8 cellular contexts compared by ENCODE assay signal in genomic region chrX:49165901-49166881, GRCh38. TPM values are rescaled to one million over a fixed set of nuclear protein-coding genes. Genes with fewer than 3 reads are reported as not detected.
A peak's percentile ranks its signal among the peaks of the same experiment; 100 is the strongest.
DNase-seq lines count a peak whose midpoint lies in the region; ATAC-seq and TF ChIP-seq lines count a peak whose summit lies in the region.

No MANE protein-coding gene starts in this region.

- H2AK5ac ChIP-seq in IMR-90 (ENCODE audit: low read depth, low read length) (peak overlapping the region; percentile 33), trophoblast cell (ENCODE audit: low read length) (no peak overlapping the region)

- no peak for TF ChIP-seq EP300 in SK-N-SH (IDR thresholded peaks at IDR 0.05; ENCODE audit: borderline replicate concordance in 1 of 2, low read depth in 1 of 2, low read length in 1 of 2)

- ATAC-seq in GM18873 (IDR thresholded peaks at IDR 0.05; ENCODE audit: low FRiP score, unreplicated experiment) (peak; percentile 41), IMR-90 (ENCODE audit: low read depth) (no peak), Right ventricle myocardium inferior (peak; percentile 43)

- H3K4ac ChIP-seq in IMR-90 (ENCODE audit: low read depth, low read length): peak overlapping the region; percentile 70
- no peak overlapping the region for H3K4ac ChIP-seq in trophoblast cell (ENCODE audit: low read depth, low read length)

- TF ChIP-seq RAD21 in IMR-90 (IDR thresholded peaks at IDR 0.05; ENCODE audit: low read length) (no peak), SK-N-SH (IDR thresholded peaks at IDR 0.05; ENCODE audit: low read length) (no peak)

- H3K27ac ChIP-seq in IMR-90 (ENCODE audit: insufficient read depth, low read length): peak overlapping the region; percentile 91
- H3K27ac ChIP-seq in SK-N-SH (ENCODE audit: low read depth in 2 of 2, low read length in 1 of 2): peak overlapping the region in 1 of 2 experiments; percentile 75; a peak in 1 of 4 replicates
- no peak overlapping the region for H3K27ac ChIP-seq in trophoblast cell (ENCODE audit: low read depth, low read length)
- peak overlapping the region; percentile 96 for H3K27ac ChIP-seq in urinary bladder (ENCODE audit: low read depth)

- in situ Hi-C loops in IMR-90 (cut with MboI; ENCODE audit: low sequenced_read_pairs): no loop called here

- H3K9ac ChIP-seq in IMR-90 (ENCODE audit: low read depth, low read length) (peak overlapping the region; percentile 69), SK-N-SH (no peak overlapping the region), trophoblast cell (ENCODE audit: low read length) (no peak overlapping the region)

- H3K36me3 ChIP-seq in IMR-90 (ENCODE audit: control insufficient read depth, insufficient read depth, low read length) (no peaks in the 10 kb centered on the region), SK-N-SH (replicated peaks in 1 of 2; ENCODE audit: control insufficient read depth in 1 of 2, insufficient read depth in 2 of 2, low read length in 1 of 2) (no peaks in the 10 kb centered on the region), trophoblast cell (ENCODE audit: control insufficient read depth in 1 of 2, insufficient read depth in 2 of 2, low read length in 2 of 2) (peaks cover 0 to 2% of the 10 kb centered on the region in 2 experiments), urinary bladder (ENCODE audit: insufficient read depth) (no peaks in the 10 kb centered on the region)

- H3K18ac ChIP-seq in IMR-90 (ENCODE audit: low read depth, low read length) (peak overlapping the region; percentile 18), trophoblast cell (ENCODE audit: low read length) (no peak overlapping the region)

- H4K8ac ChIP-seq in IMR-90 (ENCODE audit: low read depth in 2 of 2, low read length in 2 of 2): peak overlapping the region; percentile 80 to 89
- peak overlapping the region; percentile 15 for H4K8ac ChIP-seq in trophoblast cell (ENCODE audit: low read depth, low read length)

- H3F3A ChIP-seq in SK-N-SH (replicated peaks; ENCODE audit: insufficient read depth): peaks cover 9% of the 10 kb centered on the region

- peaks cover 31% of the 10 kb centered on the region for H3K4me1 Mint-ChIP-seq in activated naive CD8-positive, alpha-beta T cell treated with anti-CD3 and anti-CD28 coated beads for 36 hours

- peak overlapping the region; percentile 73; the same call in 2 of the 3 replicates for H2BK15ac ChIP-seq in IMR-90 (ENCODE audit: low read depth, low read length)

- TF ChIP-seq POLR2A in IMR-90 (IDR thresholded peaks at IDR 0.05; ENCODE audit: low read depth, low read length): no peak

- H2BK5ac ChIP-seq in IMR-90 (ENCODE audit: low read depth, low read length, poor library complexity, severe bottlenecking): peak overlapping the region; percentile 93
- no peak overlapping the region for H2BK5ac ChIP-seq in trophoblast cell (ENCODE audit: low read depth, low read length, poor library complexity)

- dilution Hi-C loops in IMR-90 (cut with HindIII; ENCODE audit: low sequenced_read_pairs, unreplicated experiment): no loop called here

- H3K4me2 ChIP-seq in IMR-90 (ENCODE audit: low read depth, low read length): peak overlapping the region; percentile 45
- H3K4me2 ChIP-seq in SK-N-SH: peak overlapping the region; percentile 69
- peak overlapping the region; percentile 68 for H3K4me2 ChIP-seq in trophoblast cell (ENCODE audit: low read length)

- H3K36me3 Mint-ChIP-seq in activated naive CD8-positive, alpha-beta T cell treated with anti-CD3 and anti-CD28 coated beads for 36 hours: no peaks in the 10 kb centered on the region

- peak overlapping the region; percentile 77 for H4K12ac ChIP-seq in trophoblast cell (ENCODE audit: low read depth, low read length)

- H3K14ac ChIP-seq in IMR-90 (replicated peaks; ENCODE audit: low read depth, low read length) (peak overlapping the region; percentile 15; the same call in 1 of the 2 replicates), trophoblast cell (ENCODE audit: low read length) (no peak overlapping the region)

- H3K4me3 Mint-ChIP-seq in activated naive CD8-positive, alpha-beta T cell treated with anti-CD3 and anti-CD28 coated beads for 36 hours: peak overlapping the region; percentile 80

- H3K9me3 ChIP-seq in IMR-90 (ENCODE audit: control insufficient read depth, insufficient read depth, low read length) (no peaks in the 10 kb centered on the region; the same call in 1 of the 2 replicates), SK-N-SH (no peaks in the 10 kb centered on the region), trophoblast cell (ENCODE audit: insufficient read depth, low read depth, low read length) (peaks cover 2% of the 10 kb centered on the region)

- no peaks in the 10 kb centered on the region; a peak in 1 of 4 replicates for H3K79me1 ChIP-seq in IMR-90 (ENCODE audit: low read depth in 1 of 2, low read length in 2 of 2)
- H3K79me1 ChIP-seq in trophoblast cell (ENCODE audit: low read length): peaks cover 9% of the 10 kb centered on the region

- no peaks in the 10 kb centered on the region for H3K9me1 ChIP-seq in IMR-90 (ENCODE audit: insufficient read depth, low read length)

- no TSS peak for BruUV-seq in IMR-90 (replicated peaks; lab: Mats Ljungman, UMichigan)

- H3K79me2 ChIP-seq in SK-N-SH (ENCODE audit: insufficient read depth): no peaks in the 10 kb centered on the region
- peaks cover 3% of the 10 kb centered on the region for H3K79me2 ChIP-seq in trophoblast cell (ENCODE audit: control insufficient read depth, insufficient read depth, low read length, poor library complexity)

- H2AFZ ChIP-seq in IMR-90 (replicated peaks; ENCODE audit: low read length, poor library complexity) (peak overlapping the region; percentile 92), SK-N-SH (ENCODE audit: low read depth) (peak overlapping the region; percentile 69; the same call in 1 of the 2 replicates), trophoblast cell (ENCODE audit: insufficient read depth, low read length, poor library complexity) (peak overlapping the region; percentile 39)

- TF ChIP-seq CTCF in IMR-90 (conservative IDR thresholded peaks at IDR 0.05; ENCODE audit: low read depth, low read length): no peak
- TF ChIP-seq CTCF in SK-N-SH (IDR thresholded peaks at IDR 0.05): no peak

- peak overlapping the region; percentile 27 for H2BK20ac ChIP-seq in IMR-90 (ENCODE audit: low read depth, low read length)

- peak overlapping the region; percentile 92 for H3K27ac Mint-ChIP-seq in activated naive CD8-positive, alpha-beta T cell treated with anti-CD3 and anti-CD28 coated beads for 36 hours

- WGBS in IMR-90 (ENCODE audit: extremely low coverage in 2 of 2, insufficient read length in 1 of 2), 2 experiments: 45% methylated on average over 17 of the region's 61 CpGs; no CpG with 5 or more reads in 1 of the 2 experiments
- 39% methylated on average over 26 of the region's 61 CpGs for WGBS in SK-N-SH (ENCODE audit: low lambda C conversion rate)
- no CpG with 5 or more reads among the region's 61 CpGs for WGBS in trophoblast cell (ENCODE audit: extremely low coverage, insufficient coverage, insufficient read length)
- 11% methylated on average over 61 of the region's 61 CpGs for WGBS in urinary bladder

- H3K9me2 ChIP-seq in SK-N-SH: no peaks in the 10 kb centered on the region

- no peaks in the 10 kb centered on the region for H3K27me3 ChIP-seq in IMR-90 (ENCODE audit: control insufficient read depth, insufficient read depth, low read length)
- H3K27me3 ChIP-seq in SK-N-SH (ENCODE audit: insufficient read depth): no peaks in the 10 kb centered on the region; the same call in 1 of the 2 replicates
- no peaks in the 10 kb centered on the region for H3K27me3 ChIP-seq in trophoblast cell (ENCODE audit: insufficient read depth, low read length)

- H2AK9ac ChIP-seq in IMR-90 (replicated peaks; ENCODE audit: low read depth, low read length, poor library complexity): peak overlapping the region; percentile 93

- H3K4me3 ChIP-seq in IMR-90 (ENCODE audit: insufficient read depth, low read depth, low read length) (peak overlapping the region; percentile 39; the same call in 1 of the 2 replicates), SK-N-SH (ENCODE audit: low read depth in 2 of 2, low read length in 1 of 2) (peak overlapping the region in 1 of 2 experiments; percentile 36; a peak in 1 of 4 replicates), trophoblast cell (ENCODE audit: low read depth, low read length) (no peak overlapping the region), urinary bladder (ENCODE audit: low read depth, low read length) (peak overlapping the region; percentile 32)

- H3K23ac ChIP-seq in IMR-90 (ENCODE audit: low read depth, low read length): peak overlapping the region; percentile 14; the same call in 1 of the 2 replicates
- no peak overlapping the region for H3K23ac ChIP-seq in trophoblast cell (ENCODE audit: low read length)

- no peaks in the 10 kb centered on the region for H3K9me3 Mint-ChIP-seq in activated naive CD8-positive, alpha-beta T cell treated with anti-CD3 and anti-CD28 coated beads for 36 hours

- POLR2A ChIA-PET in IMR-90 (lab: Charles Lee; ENCODE audit: unreplicated experiment) (interaction anchor here (1.4 kb wide), 1 partner anchor 10 kb away, joined by 3 read pairs; no protein-coding TSS in a partner anchor), SK-N-SH (lab: Yijun Ruan, JAX) (interaction anchor here (0.9 to 1.1 kb wide), 2 partner anchors 23 to 268 kb away, joined by 3 to 4 read pairs; partner anchors contain the start of gene PQBP1)

- no peaks in the 10 kb centered on the region for H4K20me1 ChIP-seq in IMR-90 (ENCODE audit: insufficient read depth, low read length)
- no peaks in the 10 kb centered on the region for H4K20me1 ChIP-seq in SK-N-SH (ENCODE audit: insufficient read depth)

- H3K4me1 ChIP-seq in IMR-90 (ENCODE audit: control insufficient read depth, insufficient read depth, low read length): peaks cover 9% of the 10 kb centered on the region
- peaks cover 4 to 11% of the 10 kb centered on the region in 2 experiments; a peak in 1 of 4 replicates for H3K4me1 ChIP-seq in SK-N-SH (ENCODE audit: control insufficient read depth in 1 of 2, insufficient read depth in 2 of 2, low read depth in 1 of 2, low read length in 1 of 2)
- peaks cover 13 to 17% of the 10 kb centered on the region in 2 experiments for H3K4me1 ChIP-seq in trophoblast cell (ENCODE audit: control insufficient read depth in 1 of 2, insufficient read depth in 2 of 2, low read length in 2 of 2)
- peaks cover 2% of the 10 kb centered on the region for H3K4me1 ChIP-seq in urinary bladder (ENCODE audit: insufficient read depth)

- H3K56ac ChIP-seq in IMR-90 (ENCODE audit: extremely low read depth, insufficient read depth, low read length): peak overlapping the region; percentile 63; the same call in 1 of the 2 replicates

- no peaks in the 10 kb centered on the region for H3K27me3 Mint-ChIP-seq in activated naive CD8-positive, alpha-beta T cell treated with anti-CD3 and anti-CD28 coated beads for 36 hours

- H2BK120ac ChIP-seq in IMR-90 (ENCODE audit: low read depth, low read length) (peak overlapping the region; percentile 50), trophoblast cell (ENCODE audit: insufficient read depth, low read length, poor library complexity) (no peak overlapping the region)

- peak; percentile 61 for DNase-seq in IMR-90
- peak; percentile 72 for DNase-seq in SK-N-SH
- DNase-seq in activated naive CD8-positive, alpha-beta T cell treated with anti-CD3 and anti-CD28 coated beads for 36 hours: peak; percentile 77
- peak; percentile 87 for DNase-seq in Right ventricle myocardium inferior (ENCODE audit: missing footprints)
- DNase-seq in trophoblast cell: no peak
- no peak for DNase-seq in occipital lobe (lab: John Stamatoyannopoulos, UW)

- CTCF ChIA-PET in IMR-90 (lab: Yijun Ruan, JAX) (interaction anchor here (1.3 kb wide), 1 partner anchor 10 kb away, joined by 3 read pairs; no protein-coding TSS in a partner anchor), SK-N-SH (lab: Yijun Ruan, JAX) (no interaction called here)

- H4K5ac ChIP-seq in IMR-90 (ENCODE audit: low read depth, low read length): peak overlapping the region; percentile 50

- intact Hi-C loops in IMR-90 (cut with micrococcal nuclease): loop anchor here (10.0 kb wide), 1 partner anchor 91 kb away; the partner anchor contains the start of genes PRAF2 and WDR45
- intact Hi-C loops in Right ventricle myocardium inferior (cut with DNase I): loop anchor here (2.0 kb wide), 1 partner anchor 19 kb away; no protein-coding TSS in a partner anchor

- H2BK12ac ChIP-seq in trophoblast cell (ENCODE audit: low read length): no peak overlapping the region

- H4K91ac ChIP-seq in IMR-90 (ENCODE audit: insufficient read depth, low read depth, low read length) (peak overlapping the region; percentile 98), trophoblast cell (ENCODE audit: low read depth, low read length) (no peak overlapping the region)

RNA-seq across cellular contexts. Expression of gene MAGIX, which starts 3.6 kb away (rescaled TPM):
- 0.56 and 0.72 TPM in 2 replicates for total RNA-seq in IMR-90 (2012; rRNA removed)
- 1.0 and 1.1 TPM in 2 replicates for polyA plus RNA-seq in IMR-90 (2012; rRNA removed)
- polyA plus RNA-seq in IMR-90 (2012; cell fraction: cytosol; rRNA removed): 0.68 and 1.5 TPM in 2 replicates
- polyA plus RNA-seq in IMR-90 (2012; cell fraction: nucleus; rRNA removed; ENCODE audit: low replicate concordance): 1.5 and 2.2 TPM in 2 replicates
- polyA plus RNA-seq in SK-N-SH (2012; rRNA removed): 0.78 and 1.1 TPM in 2 replicates
- 0.32 and 0.62 TPM in 2 replicates for polyA plus RNA-seq in SK-N-SH (2012; cell fraction: cytosol; rRNA removed)
- 2.6 and 3.1 TPM in 2 replicates for polyA plus RNA-seq in SK-N-SH (2012; cell fraction: nucleus; rRNA removed)
- under 1 TPM; 0.47 to 0.88 TPM for total RNA-seq in activated naive CD8-positive, alpha-beta T cell treated with anti-CD3 and anti-CD28 coated beads for 36 hours
- 4.3 TPM for total RNA-seq in Right ventricle myocardium inferior
- 3.2 and 3.6 TPM in 2 replicates for polyA plus RNA-seq in trophoblast cell (2013)
- 1.9 TPM for total RNA-seq in urinary bladder
- 4.0 TPM for polyA plus RNA-seq in urinary bladder
- 3.4 TPM for total RNA-seq in occipital lobe

RNA-seq across cellular contexts. Expression of gene PLP2, which starts 5.5 kb away (rescaled TPM):
- total RNA-seq in IMR-90 (2012; rRNA removed) (22.6 and 29.2 TPM in 2 replicates), Right ventricle myocardium inferior (67.0 TPM), urinary bladder (18.2 TPM), occipital lobe (0.62 TPM)
- polyA plus RNA-seq in IMR-90 (2012; rRNA removed) (149 and 156 TPM in 2 replicates), SK-N-SH (2012; rRNA removed) (95.7 and 146 TPM in 2 replicates), urinary bladder (299 TPM)
- polyA plus RNA-seq in IMR-90 (2012; cell fraction: cytosol; rRNA removed): 125 and 134 TPM in 2 replicates
- 31.7 and 42.9 TPM in 2 replicates for polyA plus RNA-seq in IMR-90 (2012; cell fraction: nucleus; rRNA removed; ENCODE audit: low replicate concordance)
- polyA plus RNA-seq in SK-N-SH (2012; cell fraction: cytosol; rRNA removed): 115 and 135 TPM in 2 replicates
- polyA plus RNA-seq in SK-N-SH (2012; cell fraction: nucleus; rRNA removed): 31.3 and 37.4 TPM in 2 replicates
- total RNA-seq in activated naive CD8-positive, alpha-beta T cell treated with anti-CD3 and anti-CD28 coated beads for 36 hours: 10 to 100 TPM; 46.8 to 48.2 TPM
- 35.9 and 37.5 TPM in 2 replicates for polyA plus RNA-seq in trophoblast cell (2013)

RNA-seq across cellular contexts. Expression of gene PRICKLE3, which starts 20.0 kb away (rescaled TPM):
- total RNA-seq in IMR-90 (2012; rRNA removed): 3.1 and 3.4 TPM in 2 replicates
- 6.4 and 6.8 TPM in 2 replicates for polyA plus RNA-seq in IMR-90 (2012; rRNA removed)
- polyA plus RNA-seq in IMR-90 (2012; cell fraction: cytosol; rRNA removed): 4.0 and 7.7 TPM in 2 replicates
- polyA plus RNA-seq in IMR-90 (2012; cell fraction: nucleus; rRNA removed; ENCODE audit: low replicate concordance): 21.5 and 50.0 TPM in 2 replicates
- 0.07 TPM in 1 of 2 replicates, not detected in the other for polyA plus RNA-seq in SK-N-SH (2012; rRNA removed)
- polyA plus RNA-seq in SK-N-SH (2012; cell fraction: cytosol; rRNA removed): not detected in 2 replicates
- polyA plus RNA-seq in SK-N-SH (2012; cell fraction: nucleus; rRNA removed): 0.05 TPM in 1 of 2 replicates, not detected in the other
- total RNA-seq in activated naive CD8-positive, alpha-beta T cell treated with anti-CD3 and anti-CD28 coated beads for 36 hours: 10 to 100 TPM; 16.3 to 16.7 TPM
- 15.1 TPM for total RNA-seq in Right ventricle myocardium inferior
- polyA plus RNA-seq in trophoblast cell (2013): 12.6 TPM in 2 replicates
- 4.7 TPM for total RNA-seq in urinary bladder
- polyA plus RNA-seq in urinary bladder: 15.2 TPM
- 0.47 TPM for total RNA-seq in occipital lobe

RNA-seq across cellular contexts. Expression of gene SYP, which starts 33.8 kb away (rescaled TPM):
- total RNA-seq in IMR-90 (2012; rRNA removed) (under 0.01 TPM in 1 of 2 replicates, not detected in the other), Right ventricle myocardium inferior (1.8 TPM), urinary bladder (4.7 TPM), occipital lobe (158 TPM)
- polyA plus RNA-seq in IMR-90 (2012; rRNA removed) (0.05 and 0.06 TPM in 2 replicates), SK-N-SH (2012; rRNA removed) (0.76 and 0.93 TPM in 2 replicates), urinary bladder (8.3 TPM)
- 0.02 and 0.08 TPM in 2 replicates for polyA plus RNA-seq in IMR-90 (2012; cell fraction: cytosol; rRNA removed)
- polyA plus RNA-seq in IMR-90 (2012; cell fraction: nucleus; rRNA removed; ENCODE audit: low replicate concordance): 0.09 and 0.16 TPM in 2 replicates
- polyA plus RNA-seq in SK-N-SH (2012; cell fraction: cytosol; rRNA removed): 0.90 and 1.6 TPM in 2 replicates
- 1.3 and 1.5 TPM in 2 replicates for polyA plus RNA-seq in SK-N-SH (2012; cell fraction: nucleus; rRNA removed)
- 1 to 10 TPM; 4.4 to 4.6 TPM for total RNA-seq in activated naive CD8-positive, alpha-beta T cell treated with anti-CD3 and anti-CD28 coated beads for 36 hours
- polyA plus RNA-seq in trophoblast cell (2013): 0.14 and 0.16 TPM in 2 replicates

RNA-seq across cellular contexts. Expression of gene GPKOW, which starts 42.7 kb away (rescaled TPM):
- total RNA-seq in IMR-90 (2012; rRNA removed): 17.5 and 19.7 TPM in 2 replicates
- polyA plus RNA-seq in IMR-90 (2012; rRNA removed): 23.7 and 25.7 TPM in 2 replicates
- polyA plus RNA-seq in IMR-90 (2012; cell fraction: cytosol; rRNA removed): 21.9 and 22.0 TPM in 2 replicates
- polyA plus RNA-seq in IMR-90 (2012; cell fraction: nucleus; rRNA removed; ENCODE audit: low replicate concordance): 10.7 and 12.6 TPM in 2 replicates
- polyA plus RNA-seq in SK-N-SH (2012; rRNA removed): 33.6 and 36.7 TPM in 2 replicates
- 24.3 and 30.6 TPM in 2 replicates for polyA plus RNA-seq in SK-N-SH (2012; cell fraction: cytosol; rRNA removed)
- polyA plus RNA-seq in SK-N-SH (2012; cell fraction: nucleus; rRNA removed): 23.9 and 24.3 TPM in 2 replicates
- total RNA-seq in activated naive CD8-positive, alpha-beta T cell treated with anti-CD3 and anti-CD28 coated beads for 36 hours: 10 to 100 TPM; 19.9 to 20.0 TPM
- 19.0 TPM for total RNA-seq in Right ventricle myocardium inferior
- 17.4 and 17.7 TPM in 2 replicates for polyA plus RNA-seq in trophoblast cell (2013)
- 15.1 TPM for total RNA-seq in urinary bladder
- polyA plus RNA-seq in urinary bladder: 27.2 TPM
- total RNA-seq in occipital lobe: 18.2 TPM

Comparison
In these comparisons a context has a peak if more than half of its experiments do, and no peak if none do; other contexts are left out.
1. DNase-seq: peak in IMR-90 (single experiment), SK-N-SH (single experiment), activated naive CD8-positive, alpha-beta T cell treated with anti-CD3 and anti-CD28 coated beads for 36 hours (single experiment) and Right ventricle myocardium inferior (single experiment); none in trophoblast cell (0 of 2) and occipital lobe (single experiment).
2. H2AFZ ChIP-seq: peak in every context shown above with its lines; median percentile 92 in IMR-90; 69 in SK-N-SH; 39 in trophoblast cell.
3. RNA of gene PLP2, which starts 5.5 kb away (total RNA-seq): 67.0 TPM in Right ventricle myocardium inferior (single experiment), 46.8 to 48.2 TPM in activated naive CD8-positive, alpha-beta T cell treated with anti-CD3 and anti-CD28 coated beads for 36 hours, 22.6 to 29.2 TPM in IMR-90 and 18.2 TPM in urinary bladder (single experiment); 0.62 TPM in occipital lobe (single experiment); every median in the first group is over 10 times any median in the second.
4. Peak in every context shown above with its lines, with median percentiles within 50 percentile points of each other: H3K4me2 ChIP-seq.